In genomic region chr16:714558-715447, GRCh38 we compare ENCODE assay signal across 8 cellular contexts. TPM values are rescaled to one million over a fixed set of nuclear protein-coding genes. Genes with fewer than 3 reads are reported as not detected.
DNase-seq lines count a peak whose midpoint lies in the region; ATAC-seq and TF ChIP-seq lines count a peak whose summit lies in the region.

Gene METRN, plus strand, starts transcription at chr16:715118. Its CDS starts 172 bp downstream, at chr16:715290.

- TF ChIP-seq CTCF in gastroesophageal sphincter (IDR thresholded peaks at IDR 0.05): no peak
- no peak for TF ChIP-seq CTCF in neutrophil (IDR thresholded peaks at IDR 0.05)

- TF ChIP-seq RAD21 in Ishikawa (IDR thresholded peaks at IDR 0.05; ENCODE audit: low read depth): no peak

- no peaks in the 10 kb centered on the region for H3K36me3 Mint-ChIP-seq in activated naive CD4-positive, alpha-beta T cell treated with anti-CD3 and anti-CD28 coated beads, Interleukin-2, amount 10 ng/mL, durations not matched to agents 7 days and 5 days

- peaks cover 18% of the 10 kb centered on the region for H3K4me1 Mint-ChIP-seq in activated naive CD4-positive, alpha-beta T cell treated with anti-CD3 and anti-CD28 coated beads, Interleukin-2, amount 10 ng/mL, durations not matched to agents 7 days and 5 days

- TF ChIP-seq EP300 in Ishikawa (IDR thresholded peaks at IDR 0.05; ENCODE audit: borderline replicate concordance): no peak
- no peak for TF ChIP-seq EP300 in gastroesophageal sphincter (IDR thresholded peaks at IDR 0.05)

- no peak for TF ChIP-seq POLR2A in gastroesophageal sphincter (IDR thresholded peaks at IDR 0.05)

- H3K27ac Mint-ChIP-seq in activated naive CD4-positive, alpha-beta T cell treated with anti-CD3 and anti-CD28 coated beads, Interleukin-2, amount 10 ng/mL, durations not matched to agents 7 days and 5 days: no peak within 1 kb of the TSS

- peak within 1 kb of the TSS in 3 of 5 donors; percentile 21 to 59 (median 56) for H3K9ac ChIP-seq in subcutaneous abdominal adipose tissue (ENCODE audit: low read length in 5 of 5)

- H3K4me3 ChIP-seq in gastroesophageal sphincter (peak within 1 kb of the TSS; percentile 73 to 79), neutrophil (ENCODE audit: low read depth in 1 of 2, low read length in 1 of 2) (peak within 1 kb of the TSS; percentile 43 to 54), subcutaneous abdominal adipose tissue (ENCODE audit: low read depth in 1 of 5, low read length in 5 of 5) (peak within 1 kb of the TSS in 4 of 5 donors; percentile 56 to 78 (median 70))

- 0% methylated on average over 1 to 3 of the region's 104 CpGs for WGBS in gastroesophageal sphincter (ENCODE audit: low coverage in 1 of 2), 2 donors

- H3K4me1 ChIP-seq in gastroesophageal sphincter (peaks cover 0 to 61% (median 18%) of the 10 kb centered on the region in 3 donors), neutrophil (ENCODE audit: control insufficient read depth in 1 of 2, insufficient read depth in 1 of 2, low read depth in 1 of 2, low read length in 1 of 2) (peaks cover 10 to 16% of the 10 kb centered on the region in 2 experiments), subcutaneous abdominal adipose tissue (ENCODE audit: control insufficient read depth in 5 of 5, insufficient read depth in 5 of 5, low read length in 5 of 5) (peaks cover 0 to 27% (median 19%) of the 10 kb centered on the region in 5 donors)

- peak; percentile 94 for DNase-seq in CD1c-positive myeloid dendritic cell (ENCODE audit: extremely low spot score)
- DNase-seq in activated naive CD4-positive, alpha-beta T cell treated with anti-CD3 and anti-CD28 coated beads, Interleukin-2, amount 10 ng/mL, durations not matched to agents 7 days and 5 days: peak; percentile 93

- ATAC-seq in GM19463 (IDR thresholded peaks at IDR 0.05; ENCODE audit: unreplicated experiment) (peak; percentile 76), SK-N-SH treated with all-trans-retinoic acid at 6 μM for 48 hours (peak; percentile 65), gastroesophageal sphincter (peak; percentile 94)

- peaks cover 87% of the 10 kb centered on the region for H3K27me3 Mint-ChIP-seq in activated naive CD4-positive, alpha-beta T cell treated with anti-CD3 and anti-CD28 coated beads, Interleukin-2, amount 10 ng/mL, durations not matched to agents 7 days and 5 days

- peak within 1 kb of the TSS; percentile 61 for H3K4me3 Mint-ChIP-seq in activated naive CD4-positive, alpha-beta T cell treated with anti-CD3 and anti-CD28 coated beads, Interleukin-2, amount 10 ng/mL, durations not matched to agents 7 days and 5 days

- peak within 1 kb of the TSS in 3 of 4 donors; percentile 64 to 80 (median 74) for H3K27ac ChIP-seq in gastroesophageal sphincter
- no peak within 1 kb of the TSS for H3K27ac ChIP-seq in neutrophil
- H3K27ac ChIP-seq in subcutaneous abdominal adipose tissue (ENCODE audit: low read depth, low read length): no peak within 1 kb of the TSS

- H3K36me3 ChIP-seq in gastroesophageal sphincter: peaks cover 0 to 6% of the 10 kb centered on the region in 2 donors
- H3K36me3 ChIP-seq in neutrophil: no peaks in the 10 kb centered on the region
- no peaks in the 10 kb centered on the region for H3K36me3 ChIP-seq in subcutaneous abdominal adipose tissue (ENCODE audit: control insufficient read depth in 5 of 5, insufficient read depth in 5 of 5, low read length in 5 of 5)

- H3K9me3 ChIP-seq in gastroesophageal sphincter (no peaks in the 10 kb centered on the region), neutrophil (no peaks in the 10 kb centered on the region), subcutaneous abdominal adipose tissue (ENCODE audit: control insufficient read depth in 5 of 5, low read length in 5 of 5) (no peaks in the 10 kb centered on the region)

- H3K9me3 Mint-ChIP-seq in activated naive CD4-positive, alpha-beta T cell treated with anti-CD3 and anti-CD28 coated beads, Interleukin-2, amount 10 ng/mL, durations not matched to agents 7 days and 5 days: no peaks in the 10 kb centered on the region

- peaks cover 27% of the 10 kb centered on the region for H3K27me3 ChIP-seq in gastroesophageal sphincter
- H3K27me3 ChIP-seq in neutrophil: peaks cover 100% of the 10 kb centered on the region
- H3K27me3 ChIP-seq in subcutaneous abdominal adipose tissue (ENCODE audit: control insufficient read depth in 5 of 5, insufficient read depth in 4 of 5, low read length in 5 of 5): peaks cover 18 to 28% (median 23%) of the 10 kb centered on the region in 5 donors

- CTCF ChIA-PET in activated naive CD4-positive, alpha-beta T cell treated with anti-CD3 and anti-CD28 coated beads, Interleukin-2, amount 10 ng/mL, durations not matched to agents 7 days and 5 days (lab: Charles Lee): interaction anchor here (1.0 to 6.7 kb wide), 5 partner anchors 11 to 70 kb away, joined by 3 to 94 read pairs (median 4); partner anchors contain the start of gene CCDC78

TF ChIP-seq in Ishikawa, 13 proteins besides CTCF, POLR2A, EP300 and RAD21:
- TF ChIP-seq TEAD4 (IDR thresholded peaks at IDR 0.05) (no peak), MAX (IDR thresholded peaks at IDR 0.05) (peak; percentile 90)

TF ChIP-seq in SK-N-SH treated with all-trans-retinoic acid at 6 μM for 48 hours, 23 proteins besides CTCF, POLR2A, EP300 and RAD21:
- TF ChIP-seq ARNTL (CRISPR knock-in tag; IDR thresholded peaks at IDR 0.05; ENCODE audit: borderline replicate concordance, low read depth) (no peak), ZNF565 (CRISPR knock-in tag; conservative IDR thresholded peaks at IDR 0.05; ENCODE audit: low read depth) (no peak), TSHZ2 (CRISPR knock-in tag; IDR thresholded peaks at IDR 0.05) (no peak), TCF4 (CRISPR knock-in tag; IDR thresholded peaks at IDR 0.05; ENCODE audit: borderline replicate concordance) (no peak), ESRRG (CRISPR knock-in tag; IDR thresholded peaks at IDR 0.05) (no peak), CREB5 (CRISPR knock-in tag; IDR thresholded peaks at IDR 0.05; ENCODE audit: low read depth) (no peak)

RNA-seq across cellular contexts. Expression of gene METRN, which starts in this region (rescaled TPM):
- 10 to 100 TPM; 22.6 to 77.7 (median 63.8) TPM for total RNA-seq in gastroesophageal sphincter

Comparison
In these comparisons a context has a peak if more than half of its experiments do, and no peak if none do; other contexts are left out.
1. H3K27ac ChIP-seq: peak in gastroesophageal sphincter (3 of 4); none in neutrophil (single experiment) and subcutaneous abdominal adipose tissue (single experiment).
2. Peak in every context shown above with its lines, with median percentiles within 50 percentile points of each other: ATAC-seq and H3K4me3 ChIP-seq.